ENCODE assay signal across 8 cellular contexts in the genomic region with DNA sequence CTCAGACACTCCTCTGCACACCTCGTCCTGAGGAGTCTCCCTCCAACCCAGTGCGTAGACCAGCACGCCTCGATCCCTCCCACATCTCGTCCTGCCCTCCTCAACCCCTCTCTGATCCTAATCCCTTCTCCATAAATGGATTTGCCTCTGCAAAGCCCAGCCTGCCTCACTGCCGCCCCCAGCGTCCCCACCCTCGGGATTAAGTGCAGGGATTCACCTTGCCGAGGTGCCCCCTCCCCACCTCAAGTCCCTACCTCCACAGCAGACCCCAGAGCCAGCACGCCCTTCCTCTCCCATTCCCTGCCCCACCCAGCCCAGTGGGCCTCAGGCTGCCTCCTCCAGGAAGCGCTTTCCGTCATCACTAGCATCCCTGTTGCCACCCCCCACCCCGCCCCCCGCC. TPM values are rescaled to one million over a fixed set of nuclear protein-coding genes. Genes with fewer than 3 reads are reported as not detected.
DNase-seq lines count a peak whose midpoint lies in the region; ATAC-seq, FAIRE-seq and TF ChIP-seq lines count a peak whose summit lies in the region.
"Had no signal": no experiment of that assay in that cellular context is flagged by ENCODE, and none has a peak within 500 bp of the region (broad histone marks: within the 10 kb centered on the region; RNA-seq: fewer than 3 reads in every experiment).

No MANE protein-coding gene starts in this region.

- FAIRE-seq in bronchial epithelial cell (lab: Jason Lieb, UNC) = peak; percentile 7
- FAIRE-seq: A204.1, urothelium cell line had no signal

- DNase-seq in NCI-H524 (lab: John Stamatoyannopoulos, UW) (peak; percentile 38 to 86), NCI-H524 treated with DMSO at 0.1 percent for 48 hours (lab: John Stamatoyannopoulos, UW) (no peak), bronchial epithelial cell (ENCODE audit: low read depth) (no peak)

- no peaks in the 10 kb centered on the region for H3K27me3 ChIP-seq in bronchial epithelial cell (ENCODE audit: control insufficient read depth, insufficient read depth, low read length)

- no peak overlapping the region for H3K4me3 ChIP-seq in bronchial epithelial cell (ENCODE audit: low read depth, low read length)
- peak overlapping the region in 3 of 7 experiments; percentile 8 to 80 (median 72) for H3K4me3 ChIP-seq in skin epidermis

- no peak for ATAC-seq in GM19467 (IDR thresholded peaks at IDR 0.05; ENCODE audit: unreplicated experiment)
- ATAC-seq in GM18511 (IDR thresholded peaks at IDR 0.05; ENCODE audit: unreplicated experiment) = no peak

- H3K27ac ChIP-seq in skin epidermis = peak overlapping the region in 14 of 21 experiments; percentile 6 to 99 (median 87)

- H3K36me3 ChIP-seq in bronchial epithelial cell (ENCODE audit: control insufficient read depth, insufficient read depth, low read length) = no peaks in the 10 kb centered on the region

- no peak for TF ChIP-seq CTCF in bronchial epithelial cell (IDR thresholded peaks at IDR 0.05; ENCODE audit: insufficient read depth, low read length, severe bottlenecking)

RNA-seq across cellular contexts. Expression of gene KLF16, which starts 4.1 kb away (rescaled TPM):
- 5.3 and 6.4 TPM in 2 replicates for total RNA-seq in bronchial epithelial cell

RNA-seq across cellular contexts. Expression of gene REXO1, which starts 11.0 kb away (rescaled TPM):
- total RNA-seq in bronchial epithelial cell = 2.4 and 3.8 TPM in 2 replicates

RNA-seq across cellular contexts. Expression of gene ABHD17A, which starts 26.0 kb away (rescaled TPM):
- 48.4 and 71.0 TPM in 2 replicates for total RNA-seq in bronchial epithelial cell

RNA-seq across cellular contexts. Expression of gene ADAT3, which starts 45.9 kb away (rescaled TPM):
- 0.79 and 1.9 TPM in 2 replicates for total RNA-seq in bronchial epithelial cell

RNA-seq across cellular contexts. Expression of gene SCAMP4, which starts 45.9 kb away (rescaled TPM):
- 14.2 and 15.4 TPM in 2 replicates for total RNA-seq in bronchial epithelial cell

Comparison
In these comparisons a context has a peak if more than half of its experiments do, and no peak if none do; other contexts are left out.
1. DNase-seq: peak in NCI-H524 (2 of 2); none in NCI-H524 treated with DMSO at 0.1 percent for 48 hours (single experiment) and bronchial epithelial cell (single experiment).